Comparison of ENCODE assay signal across 8 cellular contexts in genomic region chr10:86400705-86401587, GRCh38. TPM values are rescaled to one million over a fixed set of nuclear protein-coding genes. Genes with fewer than 3 reads are reported as not detected.
DNase-seq lines count a peak whose midpoint lies in the region; ATAC-seq, FAIRE-seq and TF ChIP-seq lines count a peak whose summit lies in the region.

No MANE protein-coding gene starts in this region.

- TF ChIP-seq CTCF in body of pancreas (IDR thresholded peaks at IDR 0.05) (peak in 3 of 7 experiments; percentile 29 to 35 (median 30)), kidney (IDR thresholded peaks at IDR 0.05; ENCODE audit: borderline replicate concordance, extremely low read depth, insufficient read depth) (peak; percentile 3), D721Med (IDR thresholded peaks at IDR 0.05; ENCODE audit: insufficient read depth, missing control alignments) (no peak)

- WGBS in body of pancreas, 2 donors = 0 to 1% methylated on average over 7 to 76 of the region's 76 CpGs

- peaks cover 37% of the 10 kb centered on the region for H3K4me1 ChIP-seq in body of pancreas
- H3K4me1 ChIP-seq in kidney (ENCODE audit: control insufficient read depth in 1 of 2, insufficient read depth in 1 of 2, low read depth in 1 of 2, low read length in 2 of 2) = peaks cover 0 to 24% of the 10 kb centered on the region in 2 donors

- peak overlapping the region; percentile 92 for H3K27ac Mint-ChIP-seq in T-helper 2 cell treated with Interferon-gamma antibody and Interleukin-4, amounts not matched to agents 5 μg/mL and 100 μg/mL, for 36 hours

- intact Hi-C loops in body of pancreas (cut with DNase I) = no loop called here
- intact Hi-C loops in kidney (cut with DNase I) = no loop called here

- H3K4me3 ChIP-seq in body of pancreas = peak overlapping the region; percentile 33 to 34
- peak overlapping the region; percentile 71 to 73 for H3K4me3 ChIP-seq in kidney (ENCODE audit: low read length in 2 of 2)

- H3K4me3 Mint-ChIP-seq in T-helper 2 cell treated with Interferon-gamma antibody and Interleukin-4, amounts not matched to agents 5 μg/mL and 100 μg/mL, for 36 hours = peak overlapping the region; percentile 89

- H3K4me1 Mint-ChIP-seq in T-helper 2 cell treated with Interferon-gamma antibody and Interleukin-4, amounts not matched to agents 5 μg/mL and 100 μg/mL, for 36 hours (ENCODE audit: low read depth) = peaks cover 16% of the 10 kb centered on the region

- ATAC-seq in GM19023 (IDR thresholded peaks at IDR 0.05; ENCODE audit: unreplicated experiment) (peak; percentile 44), HG03196 (IDR thresholded peaks at IDR 0.05; ENCODE audit: unreplicated experiment) (peak; percentile 20), body of pancreas (peak; percentile 47)

- peaks cover 19% of the 10 kb centered on the region for H3K27me3 Mint-ChIP-seq in T-helper 2 cell treated with Interferon-gamma antibody and Interleukin-4, amounts not matched to agents 5 μg/mL and 100 μg/mL, for 36 hours (ENCODE audit: low read depth)

- H3K9me3 Mint-ChIP-seq in T-helper 2 cell treated with Interferon-gamma antibody and Interleukin-4, amounts not matched to agents 5 μg/mL and 100 μg/mL, for 36 hours = no peaks in the 10 kb centered on the region

- H3K27ac ChIP-seq in body of pancreas (peak overlapping the region; percentile 88 to 94 (median 92)), kidney (ENCODE audit: low read depth in 2 of 2, low read length in 2 of 2) (peak overlapping the region; percentile 85 to 92)

- peak overlapping the region; percentile 71 to 80 for H3K9ac ChIP-seq in kidney (ENCODE audit: low read length in 2 of 2)

- H3K27me3 ChIP-seq in body of pancreas = no peaks in the 10 kb centered on the region

- H3K36me3 Mint-ChIP-seq in T-helper 2 cell treated with Interferon-gamma antibody and Interleukin-4, amounts not matched to agents 5 μg/mL and 100 μg/mL, for 36 hours (ENCODE audit: low read depth) = peaks cover 2% of the 10 kb centered on the region

- TF ChIP-seq POLR2A in body of pancreas (IDR thresholded peaks at IDR 0.05) = peak; percentile 31 to 52 (median 44)

- H3K36me3 ChIP-seq in body of pancreas (replicated peaks in 1 of 2; ENCODE audit: insufficient read depth in 1 of 2, low read depth in 2 of 2) (no peaks in the 10 kb centered on the region), kidney (ENCODE audit: control insufficient read depth in 1 of 2, insufficient read depth in 2 of 2, low read length in 2 of 2) (no peaks in the 10 kb centered on the region)

- no peak for FAIRE-seq in kidney (lab: Jason Lieb, UNC)
- FAIRE-seq in D721Med (lab: Jason Lieb, UNC) = no peak

- DNase-seq in AG08396 (ENCODE audit: low spot score) = peak; percentile 73
- DNase-seq in T-helper 2 cell treated with Interferon-gamma antibody and Interleukin-4, amounts not matched to agents 5 μg/mL and 100 μg/mL, for 36 hours (ENCODE audit: low spot score) = peak; percentile 85
- DNase-seq in body of pancreas = peak; percentile 65 to 81 (median 74)
- peak; percentile 86 for DNase-seq in kidney
- peak; percentile 68 to 74 for DNase-seq in stimulated activated CD4-positive, alpha-beta T cell treated with anti-CD3 and anti-CD28 coated beads, Interleukin-1b, Interleukin-23, amount 100 ng/mL, for 4 hours (ENCODE audit: low read depth in 2 of 2)
- no peak for DNase-seq in D721Med (ENCODE audit: insufficient read length, low spot score)

- H3K9me3 ChIP-seq in body of pancreas (no peaks in the 10 kb centered on the region), kidney (ENCODE audit: control insufficient read depth in 1 of 2, low read length in 2 of 2) (no peaks in the 10 kb centered on the region)

RNA-seq across cellular contexts. Expression of gene GRID1, which starts 34.4 kb away (rescaled TPM):
- total RNA-seq in body of pancreas (1 to 10 TPM; 1.0 to 1.6 TPM), kidney (1.4 TPM)
- polyA plus RNA-seq in kidney (ENCODE audit: insufficient read depth, low read depth, low replicate concordance) = 0.37 TPM
